ENCODE assay signal across 35 cellular contexts in the genomic region with DNA sequence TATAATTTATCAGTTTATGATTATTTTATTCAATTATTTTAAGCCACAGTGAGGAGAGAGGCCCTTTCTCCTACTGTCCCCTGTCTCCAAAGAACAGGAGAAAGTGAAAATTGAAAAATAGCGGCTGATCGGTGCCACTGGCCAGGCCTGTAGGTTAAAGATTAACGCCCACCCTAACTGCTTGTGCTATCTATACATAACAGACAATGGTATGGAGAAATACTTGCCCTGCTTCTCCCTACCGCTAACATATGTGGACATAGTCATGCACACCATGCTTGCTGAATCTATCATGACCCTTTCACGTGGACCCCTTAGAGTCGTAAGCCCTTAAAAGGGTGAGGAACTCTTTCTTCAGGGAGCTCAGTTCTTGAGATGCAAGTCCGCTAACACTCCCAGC.
"Had no signal": no experiment of that assay in that cellular context is flagged by ENCODE, and none has a peak within 500 bp of the region (broad histone marks: within the 10 kb centered on the region; RNA-seq: fewer than 3 reads in every experiment).

No MANE protein-coding gene starts in this region.

- H3K27ac ChIP-seq: KMS-11 had no signal

- H3K9ac ChIP-seq: KMS-11 had no signal

- H3K4me2 ChIP-seq: KMS-11 had no signal

- H3K9me3 ChIP-seq: MG63 had no signal

- DNase-seq: Karpas-422, Kasumi-1, KG1, MG63, MM.1S, MV-4-11, NCI-H1048, NCI-H1092, NCI-H1092 treated with DMSO at 0.1 percent for 48 hours, NCI-H1105, NCI-H1105 treated with DMSO at 0.1 percent for 48 hours, NCI-H1417, NCI-H1417 treated with DMSO at 0.1 percent for 48 hours, NCI-H1436, NCI-H1436 treated with DMSO at 0.1 percent for 48 hours, NCI-H146, NCI-H1694, NCI-H1694 treated with DMSO at 0.1 percent for 48 hours, NCI-H187, NCI-H187 treated with DMSO at 0.1 percent for 48 hours, NCI-H1930, NCI-H2029, NCI-H2029 treated with DMSO at 0.1 percent for 48 hours, NCI-H2081, NCI-H2081 treated with DMSO at 0.1 percent for 48 hours, NCI-H2107, NCI-H2171, NCI-H2171 treated with DMSO at 0.1 percent for 48 hours, NCI-H2227 treated with DMSO at 0.1 percent for 48 hours, NCI-H226, NCI-H345, NCI-H446, NCI-H446 treated with DMSO at 0.1 percent for 48 hours, NCI-H510A had no signal

- H3K4me3 ChIP-seq: MG63 had no signal

- H3K27me3 ChIP-seq: MG63 had no signal

- H3K36me3 ChIP-seq: MG63 had no signal
